In genomic region chr2:215917953-215918620, GRCh38 we compare ENCODE assay signal across 7 cellular contexts.
A peak's percentile ranks its signal among the peaks of the same experiment; 100 is the strongest.
DNase-seq lines count a peak whose midpoint lies in the region; ATAC-seq lines count a peak whose summit lies in the region.

No MANE protein-coding gene starts in this region.

- in situ Hi-C loops in G401 (cut with HindIII; ENCODE audit: low sequenced_read_pairs), result no loop called here

- DNase-seq in NCI-H69 (lab: John Stamatoyannopoulos, UW) (peak; percentile 68), islet precursor cell (peak; percentile 73), G401 (ENCODE audit: low spot score) (no peak)
- DNase-seq in activated CD8-positive, alpha-beta memory T cell treated with anti-CD3 and anti-CD28 coated beads, Interleukin-2, amount 50 U/mL, for 4 hours, result no peak
- DNase-seq in stimulated activated naive CD4-positive, alpha-beta T cell (lab: John Stamatoyannopoulos, UW), result no peak

- peak; percentile 88 for ATAC-seq in GM18873 (IDR thresholded peaks at IDR 0.05; ENCODE audit: low FRiP score, unreplicated experiment)
- ATAC-seq in HG02610 (IDR thresholded peaks at IDR 0.05; ENCODE audit: unreplicated experiment), result peak; percentile 88

Comparison
In these comparisons a context has a peak if more than half of its experiments do, and no peak if none do; other contexts are left out.
1. DNase-seq: peak in NCI-H69 (single experiment) and islet precursor cell (single experiment); none in G401 (single experiment), activated CD8-positive, alpha-beta memory T cell treated with anti-CD3 and anti-CD28 coated beads, Interleukin-2, amount 50 U/mL, for 4 hours (single experiment) and stimulated activated naive CD4-positive, alpha-beta T cell (0 of 6).